ENCODE assay signal across 27 cellular contexts in the genomic region with DNA sequence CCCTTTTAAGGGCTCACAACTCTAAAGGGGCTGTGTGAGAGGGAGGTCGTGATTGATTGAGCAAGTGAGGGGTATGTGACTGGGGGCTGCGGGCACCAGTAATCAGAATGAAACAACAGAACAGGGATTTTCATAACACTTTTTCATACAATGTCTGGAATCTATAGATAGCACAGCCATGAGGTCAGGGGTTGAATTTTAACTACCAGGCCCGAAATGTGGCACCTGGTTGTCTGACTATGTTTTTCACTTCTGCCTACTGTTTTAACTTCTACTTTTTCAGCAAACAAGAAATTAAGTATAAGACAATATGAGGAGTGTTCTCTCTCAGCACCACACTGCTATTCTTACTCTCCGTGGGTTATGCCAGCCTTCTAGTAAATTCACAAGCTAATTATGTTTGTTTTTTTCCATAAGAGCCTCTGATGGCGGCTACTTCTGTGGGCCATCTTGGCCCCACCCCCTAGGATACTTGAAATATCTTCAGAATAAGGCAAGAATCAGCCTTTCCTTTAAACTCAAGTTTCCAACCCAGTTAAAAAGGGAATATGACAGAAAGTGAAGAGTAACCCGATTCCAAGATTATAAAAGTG.
DNase-seq lines count a peak whose midpoint lies in the region; ATAC-seq and TF ChIP-seq lines count a peak whose summit lies in the region.
"Had no signal": no experiment of that assay in that cellular context is flagged by ENCODE, and none has a peak within 500 bp of the region (broad histone marks: within the 10 kb centered on the region; RNA-seq: fewer than 3 reads in every experiment).

No MANE protein-coding gene starts in this region.

- no peak overlapping the region for H3K23ac ChIP-seq in mesenchymal stem cell (ENCODE audit: low read length in 2 of 2)

- H2AK5ac ChIP-seq in mesenchymal stem cell (ENCODE audit: low read length, severe bottlenecking): no peak overlapping the region

- H3K9ac ChIP-seq in endodermal cell (ENCODE audit: extremely low read depth, low read length, poor library complexity, severe bottlenecking): no peak overlapping the region
- H3K9ac ChIP-seq in mesenchymal stem cell (ENCODE audit: low read length): no peak overlapping the region
- H3K9ac ChIP-seq: BLaER1 had no signal

- no peak overlapping the region for H3K4ac ChIP-seq in mesenchymal stem cell (ENCODE audit: low read depth in 1 of 2, low read length in 2 of 2)

- no peak overlapping the region for H4K91ac ChIP-seq in mesenchymal stem cell (ENCODE audit: low read length)

- H3K4me1 Mint-ChIP-seq in endodermal cell: peaks cover 3% of the 10 kb centered on the region
- no peaks in the 10 kb centered on the region for H3K4me1 Mint-ChIP-seq in naive thymus-derived CD8-positive, alpha-beta T cell
- H3K4me1 Mint-ChIP-seq: activated B cell treated with CpG ODN at 0.5 μM for 24 hours; activated naive CD4-positive, alpha-beta T cell treated with anti-CD3 and anti-CD28 coated beads, Interleukin-2, amount 10 ng/mL, durations not matched to agents 7 days and 5 days; naive B cell had no signal

- H2BK5ac ChIP-seq in mesenchymal stem cell (ENCODE audit: low read depth, low read length, poor library complexity, severe bottlenecking): no peak overlapping the region

- no peak overlapping the region for H3K4me2 ChIP-seq in mesenchymal stem cell (ENCODE audit: low read length, poor library complexity, severe bottlenecking)
- H3K4me2 ChIP-seq: BLaER1, PC-9 had no signal

- no peaks in the 10 kb centered on the region for H3K79me1 ChIP-seq in mesenchymal stem cell (replicated peaks; ENCODE audit: low read length, poor library complexity, severe bottlenecking)

- H4K8ac ChIP-seq in mesenchymal stem cell (ENCODE audit: low read length): no peak overlapping the region

- H3K4me3 ChIP-seq in endodermal cell (ENCODE audit: low read length) (peak overlapping the region; percentile 54), mesenchymal stem cell (ENCODE audit: insufficient read depth in 1 of 2, low read depth in 1 of 2, low read length in 2 of 2) (no peak overlapping the region)
- H3K4me3 ChIP-seq: BLaER1, breast epithelium, left lung, PC-9, skin epidermis had no signal

- DNase-seq in endodermal cell (no peak), mesenchymal stem cell (no peak), AML-193 (lab: John Stamatoyannopoulos, UW) (no peak)
- DNase-seq in naive thymus-derived CD8-positive, alpha-beta T cell: no peak
- DNase-seq: activated B cell treated with CpG ODN at 0.5 μM for 24 hours; activated naive CD4-positive, alpha-beta T cell treated with anti-CD3 and anti-CD28 coated beads, Interleukin-2, amount 10 ng/mL, durations not matched to agents 7 days and 5 days; amniotic stem cell; COR-L47; DMS79 treated with DMSO at 0.1 percent for 48 hours; effector CD4-positive, alpha-beta T cell; erythroblast; hippocampal formation; naive B cell; NCI-H1105 treated with DMSO at 0.1 percent for 48 hours; NCI-H2081 treated with DMSO at 0.1 percent for 48 hours; PC-9; Right ventricle myocardium superior; stimulated activated CD4-positive, alpha-beta T cell treated with anti-CD3 and anti-CD28 coated beads, Interleukin-1b, Interleukin-23, amount 100 ng/mL, for 48 hours had no signal

- H3K27me3 Mint-ChIP-seq in endodermal cell (ENCODE audit: insufficient read depth): peaks cover 10% of the 10 kb centered on the region
- no peaks in the 10 kb centered on the region for H3K27me3 Mint-ChIP-seq in naive thymus-derived CD8-positive, alpha-beta T cell
- H3K27me3 Mint-ChIP-seq: activated B cell treated with CpG ODN at 0.5 μM for 24 hours; activated naive CD4-positive, alpha-beta T cell treated with anti-CD3 and anti-CD28 coated beads, Interleukin-2, amount 10 ng/mL, durations not matched to agents 7 days and 5 days; naive B cell had no signal

- 90 to 94% methylated on average over 2 to 6 of the region's 6 CpGs for WGBS in endodermal cell (ENCODE audit: insufficient coverage in 1 of 2, insufficient read length in 1 of 2), 2 experiments
- WGBS in mesenchymal stem cell: 99% methylated on average over 3 of the region's 6 CpGs

- H2BK12ac ChIP-seq in mesenchymal stem cell (ENCODE audit: low read length in 2 of 2): no peak overlapping the region

- H3K4me1 ChIP-seq in endodermal cell (ENCODE audit: control insufficient read depth, insufficient read depth, low read length) (no peaks in the 10 kb centered on the region), mesenchymal stem cell (ENCODE audit: control insufficient read depth, insufficient read depth, low read depth, low read length) (peaks cover 5% of the 10 kb centered on the region)
- H3K4me1 ChIP-seq: BLaER1, breast epithelium, left lung had no signal

- POLR2A ChIA-PET in naive thymus-derived CD8-positive, alpha-beta T cell (lab: Charles Lee): no interaction called here

- peaks cover 25% of the 10 kb centered on the region for H3K9me3 Mint-ChIP-seq in endodermal cell
- H3K9me3 Mint-ChIP-seq in naive thymus-derived CD8-positive, alpha-beta T cell: peaks cover 4 to 55% (median 20%) of the 10 kb centered on the region in 9 donors

- H2AFZ ChIP-seq in mesenchymal stem cell (ENCODE audit: low read depth, low read length): no peak overlapping the region
- H2AFZ ChIP-seq: PC-9 had no signal

- H3K27ac ChIP-seq in endodermal cell (ENCODE audit: low read depth, low read length): no peak overlapping the region
- H3K27ac ChIP-seq in mesenchymal stem cell (ENCODE audit: low read length, poor library complexity, severe bottlenecking): no peak overlapping the region
- H3K27ac ChIP-seq: BLaER1, breast epithelium, left lung, PC-9, skin epidermis had no signal

- H3K36me3 ChIP-seq in endodermal cell (ENCODE audit: control insufficient read depth, insufficient read depth, low read length): no peaks in the 10 kb centered on the region
- H3K36me3 ChIP-seq in mesenchymal stem cell (ENCODE audit: control insufficient read depth in 1 of 2, insufficient read depth in 2 of 2, low read depth in 1 of 2, low read length in 2 of 2): no peaks in the 10 kb centered on the region
- H3K36me3 ChIP-seq: BLaER1, breast epithelium, left lung had no signal

- no peak overlapping the region for H2BK15ac ChIP-seq in mesenchymal stem cell (ENCODE audit: low read depth, poor library complexity, severe bottlenecking)

- H3K27ac Mint-ChIP-seq in endodermal cell: no peak overlapping the region
- H3K27ac Mint-ChIP-seq in naive thymus-derived CD8-positive, alpha-beta T cell: no peak overlapping the region
- H3K27ac Mint-ChIP-seq: activated B cell treated with CpG ODN at 0.5 μM for 24 hours; activated naive CD4-positive, alpha-beta T cell treated with anti-CD3 and anti-CD28 coated beads, Interleukin-2, amount 10 ng/mL, durations not matched to agents 7 days and 5 days; naive B cell; T-helper 2 cell treated with Interferon-gamma antibody and Interleukin-4, amounts not matched to agents 5 μg/mL and 100 μg/mL, for 36 hours had no signal

- no peak overlapping the region for H3K4me3 Mint-ChIP-seq in endodermal cell
- H3K4me3 Mint-ChIP-seq in naive thymus-derived CD8-positive, alpha-beta T cell: no peak overlapping the region
- H3K4me3 Mint-ChIP-seq: activated B cell treated with CpG ODN at 0.5 μM for 24 hours; activated naive CD4-positive, alpha-beta T cell treated with anti-CD3 and anti-CD28 coated beads, Interleukin-2, amount 10 ng/mL, durations not matched to agents 7 days and 5 days; naive B cell; T-helper 2 cell treated with Interferon-gamma antibody and Interleukin-4, amounts not matched to agents 5 μg/mL and 100 μg/mL, for 36 hours had no signal

- peak; percentile 73 for ATAC-seq in GM18870 (IDR thresholded peaks at IDR 0.05; ENCODE audit: unreplicated experiment)
- peak; percentile 57 for ATAC-seq in GM21529 (IDR thresholded peaks at IDR 0.05; ENCODE audit: unreplicated experiment)
- peak; percentile 72 for ATAC-seq in HG03066 (IDR thresholded peaks at IDR 0.05; ENCODE audit: low read depth, unreplicated experiment)
- ATAC-seq in HG03520 (IDR thresholded peaks at IDR 0.05; ENCODE audit: unreplicated experiment): no peak
- ATAC-seq in naive thymus-derived CD8-positive, alpha-beta T cell: no peak
- ATAC-seq: left lung had no signal

- no peak overlapping the region for H3K18ac ChIP-seq in mesenchymal stem cell (ENCODE audit: low read depth in 1 of 2, low read length in 2 of 2)

- H3K14ac ChIP-seq in mesenchymal stem cell (ENCODE audit: low read length in 2 of 2): no peak overlapping the region

- peaks cover 5% of the 10 kb centered on the region for H3K36me3 Mint-ChIP-seq in endodermal cell (ENCODE audit: low read depth)
- peaks cover 0 to 9% (median 0%) of the 10 kb centered on the region in 3 donors for H3K36me3 Mint-ChIP-seq in naive thymus-derived CD8-positive, alpha-beta T cell
- H3K36me3 Mint-ChIP-seq: activated naive CD4-positive, alpha-beta T cell treated with anti-CD3 and anti-CD28 coated beads, Interleukin-2, amount 10 ng/mL, durations not matched to agents 7 days and 5 days; naive B cell had no signal

- H3K9me3 ChIP-seq in endodermal cell (ENCODE audit: control insufficient read depth, low read length): peaks cover 17% of the 10 kb centered on the region
- H3K9me3 ChIP-seq in mesenchymal stem cell (ENCODE audit: control insufficient read depth, low read length): peaks cover 3% of the 10 kb centered on the region
- H3K9me3 ChIP-seq: BLaER1 had no signal

- H3K27me3 ChIP-seq in endodermal cell (ENCODE audit: control insufficient read depth, insufficient read depth, low read length, poor library complexity, severe bottlenecking): no peaks in the 10 kb centered on the region
- H3K27me3 ChIP-seq in mesenchymal stem cell (ENCODE audit: control insufficient read depth in 1 of 2, insufficient read depth in 1 of 2, low read length in 2 of 2): no peaks in the 10 kb centered on the region
- H3K27me3 ChIP-seq: BLaER1, breast epithelium, left lung had no signal

- H2BK120ac ChIP-seq in mesenchymal stem cell (ENCODE audit: low read depth, low read length): no peak overlapping the region

- no peak for TF ChIP-seq CTCF in endodermal cell (conservative IDR thresholded peaks at IDR 0.05)

Comparison
In these comparisons a context has a peak if more than half of its experiments do, and no peak if none do; other contexts are left out.
1. ATAC-seq: peak in GM18870 (single experiment), GM21529 (single experiment) and HG03066 (single experiment); none in HG03520 (single experiment) and naive thymus-derived CD8-positive, alpha-beta T cell (0 of 2).